ENCODE assay signal across 28 cellular contexts in the genomic region with DNA sequence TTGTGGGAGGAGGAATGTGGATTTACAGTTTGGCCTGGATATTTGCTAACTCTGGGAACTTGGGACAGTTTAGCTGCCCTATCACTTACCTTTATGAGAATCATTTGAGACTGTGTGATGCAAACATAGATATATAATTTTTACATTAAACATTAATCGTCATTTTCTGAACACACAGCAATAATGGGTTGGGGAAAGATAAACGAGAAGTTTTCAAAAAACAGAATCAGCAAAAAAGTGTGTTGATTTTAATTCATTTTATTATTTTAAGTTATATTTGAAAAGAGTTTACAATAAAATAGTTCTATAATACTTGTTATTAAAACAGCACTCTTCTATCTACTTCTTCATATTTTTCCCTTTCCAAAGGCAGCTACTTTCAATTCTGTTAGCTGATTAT.
"Had no signal": no experiment of that assay in that cellular context is flagged by ENCODE, and none has a peak within 500 bp of the region (broad histone marks: within the 10 kb centered on the region; RNA-seq: fewer than 3 reads in every experiment).

No MANE protein-coding gene starts in this region.

- H3K27me3 Mint-ChIP-seq: stimulated activated memory B cell treated with anti-CD40 and anti-IgM and Interleukin-4, amounts not matched to agents 10 μg/mL and 1 μg/mL and 100 μg/mL, for 72 hours; stimulated activated naive B cell treated with anti-CD40 and anti-IgM and Interleukin-4, amounts not matched to agents 10 μg/mL and 1 μg/mL and 100 μg/mL, for 72 hours; stimulated activated naive CD8-positive, alpha-beta T cell treated with anti-CD3 and anti-CD28 coated beads, Interleukin-15, amount 100 ng/mL, for 72 hours; stimulated activated naive CD8-positive, alpha-beta T cell treated with anti-CD3 and anti-CD28 coated beads, Interleukin-15, Interleukin-2, amounts not matched to agents 100 ng/mL and 50 ng/mL, for 24 hours; type B pancreatic cell had no signal

- H3K27me3 ChIP-seq: stomach, suprapubic skin, testis, thyroid gland, tibial artery, tibial nerve, transverse colon, upper lobe of left lung, upper lobe of right lung, vagina had no signal

- H3K4me1 ChIP-seq: stomach, suprapubic skin, testis, thyroid gland, tibial artery, tibial nerve, transverse colon, upper lobe of left lung, upper lobe of right lung, vagina had no signal

- H3K27ac Mint-ChIP-seq: stimulated activated effector memory CD8-positive, alpha-beta T cell treated with anti-CD3 and anti-CD28 coated beads, Interleukin-12 subunit alpha, Interleukin-12 subunit beta, amount 100 ng/mL, for 72 hours; stimulated activated memory B cell treated with anti-CD40 and anti-IgM and Interleukin-4, amounts not matched to agents 10 μg/mL and 1 μg/mL and 100 μg/mL, for 72 hours; stimulated activated naive B cell treated with anti-CD40 and anti-IgM and Interleukin-4, amounts not matched to agents 10 μg/mL and 1 μg/mL and 100 μg/mL, for 72 hours; stimulated activated naive CD8-positive, alpha-beta T cell treated with anti-CD3 and anti-CD28 coated beads, Interleukin-15, Interleukin-2, amounts not matched to agents 100 ng/mL and 50 ng/mL, for 24 hours; type B pancreatic cell had no signal

- H3K36me3 ChIP-seq: stomach, suprapubic skin, thoracic aorta, thyroid gland, tibial artery, tibial nerve, transverse colon, upper lobe of left lung, upper lobe of right lung, vagina had no signal

- DNase-seq: stimulated activated CD4-positive, alpha-beta T cell treated with anti-CD3 and anti-CD28 coated beads, Interleukin-2, amount 100 ng/mL, for 48 hours; stimulated activated CD4-positive, alpha-beta T cell treated with anti-CD3 and anti-CD28 coated beads, Interleukin-4, amount 100 ng/mL, for 1 hour; stimulated activated CD4-positive, alpha-beta T cell treated with anti-CD3 and anti-CD28 coated beads, Interleukin-4, amount 100 ng/mL, for 24 hours; stimulated activated CD4-positive, alpha-beta T cell treated with anti-CD3 and anti-CD28 coated beads, Interleukin-4, amount 100 ng/mL, for 4 hours; stimulated activated CD8-positive, alpha-beta memory T cell treated with anti-CD3 and anti-CD28 coated beads, Interleukin-4, amount 100 ng/mL, for 48 hours; stimulated activated naive B cell treated with anti-CD40 and anti-IgM and Interleukin-4, amounts not matched to agents 10 μg/mL and 1 μg/mL and 100 μg/mL, for 72 hours; stimulated activated naive CD4-positive, alpha-beta T cell; stimulated activated naive CD4-positive, alpha-beta T cell treated with Interleukin-2 at 50 U/mL for 16 hours; stimulated activated naive CD8-positive, alpha-beta T cell treated with anti-CD3 and anti-CD28 coated beads, Interleukin-15, amount 100 ng/mL, for 72 hours; stimulated activated naive CD8-positive, alpha-beta T cell treated with anti-CD3 and anti-CD28 coated beads, Interleukin-15, Interleukin-2, amounts not matched to agents 100 U/mL and 50 U/mL, for 24 hours; stomach; substantia nigra; testis; thyroid gland; tibial artery; transverse colon; trophoblast cell; upper lobe of left lung; upper lobe of right lung had no signal

- H3K27ac ChIP-seq: stomach, suprapubic skin, testis, thoracic aorta, thyroid gland, tibial artery, tibial nerve, transverse colon, upper lobe of left lung, upper lobe of right lung, vagina had no signal

- H3K4me1 Mint-ChIP-seq: stimulated activated effector memory CD8-positive, alpha-beta T cell treated with anti-CD3 and anti-CD28 coated beads, Interleukin-12 subunit alpha, Interleukin-12 subunit beta, amount 100 ng/mL, for 72 hours; stimulated activated memory B cell treated with anti-CD40 and anti-IgM and Interleukin-4, amounts not matched to agents 10 μg/mL and 1 μg/mL and 100 μg/mL, for 72 hours; stimulated activated naive B cell treated with anti-CD40 and anti-IgM and Interleukin-4, amounts not matched to agents 10 μg/mL and 1 μg/mL and 100 μg/mL, for 72 hours; stimulated activated naive CD8-positive, alpha-beta T cell treated with anti-CD3 and anti-CD28 coated beads, Interleukin-15, amount 100 ng/mL, for 72 hours had no signal

- H3K4me3 ChIP-seq: stomach, suprapubic skin, testis, thoracic aorta, thyroid gland, tibial artery, tibial nerve, transverse colon, upper lobe of left lung, upper lobe of right lung, vagina had no signal

- FAIRE-seq: urothelium cell line had no signal

- H3K36me3 Mint-ChIP-seq: stimulated activated effector memory CD8-positive, alpha-beta T cell treated with anti-CD3 and anti-CD28 coated beads, Interleukin-12 subunit alpha, Interleukin-12 subunit beta, amount 100 ng/mL, for 72 hours; stimulated activated memory B cell treated with anti-CD40 and anti-IgM and Interleukin-4, amounts not matched to agents 10 μg/mL and 1 μg/mL and 100 μg/mL, for 72 hours; stimulated activated naive B cell treated with anti-CD40 and anti-IgM and Interleukin-4, amounts not matched to agents 10 μg/mL and 1 μg/mL and 100 μg/mL, for 72 hours; type B pancreatic cell had no signal

- ATAC-seq: stimulated activated effector memory CD8-positive, alpha-beta T cell treated with anti-CD3 and anti-CD28 coated beads, Interleukin-12 subunit alpha, Interleukin-12 subunit beta, amount 100 ng/mL, for 72 hours; stimulated activated memory B cell treated with anti-CD40 and anti-IgM and Interleukin-4, amounts not matched to agents 10 μg/mL and 1 μg/mL and 100 μg/mL, for 72 hours; stimulated activated naive B cell treated with anti-CD40 and anti-IgM and Interleukin-4, amounts not matched to agents 10 μg/mL and 1 μg/mL and 100 μg/mL, for 72 hours; stimulated activated naive CD8-positive, alpha-beta T cell treated with anti-CD3 and anti-CD28 coated beads, Interleukin-15, amount 100 ng/mL, for 72 hours; stimulated activated naive CD8-positive, alpha-beta T cell treated with anti-CD3 and anti-CD28 coated beads, Interleukin-15, Interleukin-2, amounts not matched to agents 100 U/mL and 50 U/mL, for 24 hours; upper lobe of right lung had no signal

- H3K9me3 ChIP-seq: stomach, suprapubic skin, testis, thoracic aorta, thyroid gland, tibial artery, tibial nerve, transverse colon, upper lobe of left lung, upper lobe of right lung, vagina had no signal

- H3K4me3 Mint-ChIP-seq: stimulated activated effector memory CD8-positive, alpha-beta T cell treated with anti-CD3 and anti-CD28 coated beads, Interleukin-12 subunit alpha, Interleukin-12 subunit beta, amount 100 ng/mL, for 72 hours; stimulated activated memory B cell treated with anti-CD40 and anti-IgM and Interleukin-4, amounts not matched to agents 10 μg/mL and 1 μg/mL and 100 μg/mL, for 72 hours; stimulated activated naive B cell treated with anti-CD40 and anti-IgM and Interleukin-4, amounts not matched to agents 10 μg/mL and 1 μg/mL and 100 μg/mL, for 72 hours; stimulated activated naive CD8-positive, alpha-beta T cell treated with anti-CD3 and anti-CD28 coated beads, Interleukin-15, amount 100 ng/mL, for 72 hours; stimulated activated naive CD8-positive, alpha-beta T cell treated with anti-CD3 and anti-CD28 coated beads, Interleukin-15, Interleukin-2, amounts not matched to agents 100 ng/mL and 50 ng/mL, for 24 hours; type B pancreatic cell had no signal
